ENCODE assay signal across 8 cellular contexts in genomic region chr9:122370303-122370702, GRCh38.
A peak's percentile ranks its signal among the peaks of the same experiment; 100 is the strongest.
DNase-seq lines count a peak whose midpoint lies in the region; ATAC-seq lines count a peak whose summit lies in the region.

No MANE protein-coding gene starts in this region.

- H3K36me3 ChIP-seq in adipocyte (ENCODE audit: control insufficient read depth, insufficient read depth, low read length, severe bottlenecking) (no peaks in the 10 kb centered on the region), muscle layer of duodenum (ENCODE audit: control insufficient read depth in 1 of 2, insufficient read depth in 2 of 2, low read length in 2 of 2) (no peaks in the 10 kb centered on the region)

- peaks cover 45% of the 10 kb centered on the region for H3K4me1 ChIP-seq in adipocyte (ENCODE audit: control insufficient read depth, insufficient read depth, low read length)
- peaks cover 10 to 28% of the 10 kb centered on the region in 2 donors for H3K4me1 ChIP-seq in muscle layer of duodenum (ENCODE audit: control insufficient read depth in 1 of 2, insufficient read depth in 2 of 2, low read length in 2 of 2)

- H3K9me3 ChIP-seq in adipocyte (ENCODE audit: control insufficient read depth, low read length) (no peaks in the 10 kb centered on the region), muscle layer of duodenum (ENCODE audit: control insufficient read depth in 1 of 2, low read length in 2 of 2) (no peaks in the 10 kb centered on the region)

- H3K9ac ChIP-seq in adipocyte (ENCODE audit: low read length): peak overlapping the region; percentile 91

- no peaks in the 10 kb centered on the region for H3K27me3 ChIP-seq in adipocyte (replicated peaks; ENCODE audit: control insufficient read depth, insufficient read depth, low read length)
- no peaks in the 10 kb centered on the region for H3K27me3 ChIP-seq in muscle layer of duodenum (ENCODE audit: low read depth, low read length)

- ATAC-seq in GM18511 (IDR thresholded peaks at IDR 0.05; ENCODE audit: unreplicated experiment) (peak; percentile 47), HG03196 (IDR thresholded peaks at IDR 0.05; ENCODE audit: unreplicated experiment) (peak; percentile 32)

- no peak overlapping the region for H3K27ac ChIP-seq in muscle layer of duodenum (ENCODE audit: low read length)

- no peak for DNase-seq in adipocyte (ENCODE audit: low read depth)
- DNase-seq in NCI-H1417 (lab: John Stamatoyannopoulos, UW): no peak
- DNase-seq in NCI-H526 treated with DMSO at 0.1 percent for 48 hours (lab: John Stamatoyannopoulos, UW): no peak
- DNase-seq in activated gamma-delta T cell treated with Interleukin-2 at 50 U/mL for 16 hours: no peak
- no peak for DNase-seq in T1000 (lab: John Stamatoyannopoulos, UW)

- peak overlapping the region; percentile 85 for H3K4me3 ChIP-seq in adipocyte (ENCODE audit: low read length)
- H3K4me3 ChIP-seq in muscle layer of duodenum (ENCODE audit: low read depth in 1 of 2, low read length in 2 of 2): peak overlapping the region; percentile 49 to 73
